In the genomic region with DNA sequence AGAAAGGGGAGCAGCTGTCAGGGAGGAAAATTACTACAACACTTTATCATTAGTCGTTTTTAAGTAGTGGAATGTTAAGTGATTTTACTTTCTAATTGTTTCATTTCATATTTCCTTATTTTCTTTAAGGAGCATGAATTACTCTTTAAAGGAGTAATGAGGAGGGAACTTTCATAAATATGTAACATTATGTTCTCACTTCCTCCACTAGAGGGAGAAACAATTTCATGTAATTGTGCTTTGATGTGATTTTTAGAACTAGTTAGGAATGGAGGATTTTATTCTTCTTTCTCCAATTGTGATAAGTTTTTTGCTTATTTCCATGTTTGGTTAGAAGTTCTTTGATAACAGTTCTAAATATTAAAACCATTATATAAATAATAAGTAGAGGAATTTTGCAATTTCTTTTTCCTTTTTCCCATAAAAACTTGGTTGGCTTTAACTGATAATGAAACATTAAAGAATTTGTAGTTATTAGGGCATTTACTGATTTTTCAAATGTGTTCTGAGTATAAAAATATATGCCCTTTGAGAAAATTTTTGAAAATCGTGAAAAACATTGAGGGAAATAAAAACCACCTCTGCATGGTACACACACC, we compare ENCODE assay signal across 8 cellular contexts. TPM values are rescaled to one million over a fixed set of nuclear protein-coding genes. Genes with fewer than 3 reads are reported as not detected.
A peak's percentile ranks its signal among the peaks of the same experiment; 100 is the strongest.
DNase-seq lines count a peak whose midpoint lies in the region; ATAC-seq and TF ChIP-seq lines count a peak whose summit lies in the region.

No MANE protein-coding gene starts in this region.

- peaks cover 0 to 15% of the 10 kb centered on the region in 2 donors for H3K36me3 ChIP-seq in left lung

- peak; percentile 57 for ATAC-seq in left lung

- DNase-seq in ACHN (peak; percentile 47), GM13976 (ENCODE audit: low spot score) (peak; percentile 37), LNCaP clone FGC (ENCODE audit: low read depth) (no peak), astrocyte of the cerebellum (ENCODE audit: low read depth) (peak; percentile 34), left lung (no peak), NCI-H128 (lab: John Stamatoyannopoulos, UW; ENCODE audit: unreplicated experiment) (no peak), HPDE6-E6E7 (ENCODE audit: extremely low spot score) (no peak)
- no peak for DNase-seq in T-helper 2 cell treated with Interferon-gamma antibody and Interleukin-4, amounts not matched to agents 5 μg/mL and 100 μg/mL, for 36 hours (ENCODE audit: low spot score)

- no peak overlapping the region for H3K4me3 ChIP-seq in LNCaP clone FGC (ENCODE audit: low read depth, low read length)
- H3K4me3 ChIP-seq in astrocyte of the cerebellum (ENCODE audit: low read depth, low read length), result no peak overlapping the region
- no peak overlapping the region for H3K4me3 ChIP-seq in left lung

- peak; percentile 6 for TF ChIP-seq CTCF in GM13976 (IDR thresholded peaks at IDR 0.05; ENCODE audit: borderline replicate concordance, control extremely low read depth, extremely low read depth, insufficient read depth, missing control alignments)
- peak; percentile 43 for TF ChIP-seq CTCF in LNCaP clone FGC (IDR thresholded peaks at IDR 0.05; ENCODE audit: control insufficient read depth, extremely low read depth, insufficient read depth)
- no peak for TF ChIP-seq CTCF in astrocyte of the cerebellum (IDR thresholded peaks at IDR 0.05; ENCODE audit: low read depth, low read length, missing control alignments)
- peak; percentile 52 to 77 for TF ChIP-seq CTCF in left lung (IDR thresholded peaks at IDR 0.05)

- H3K4me1 Mint-ChIP-seq in T-helper 2 cell treated with Interferon-gamma antibody and Interleukin-4, amounts not matched to agents 5 μg/mL and 100 μg/mL, for 36 hours (ENCODE audit: low read depth), result no peaks in the 10 kb centered on the region

- no peak overlapping the region for H3K27ac Mint-ChIP-seq in T-helper 2 cell treated with Interferon-gamma antibody and Interleukin-4, amounts not matched to agents 5 μg/mL and 100 μg/mL, for 36 hours

- peaks cover 21% of the 10 kb centered on the region for H3K36me3 Mint-ChIP-seq in T-helper 2 cell treated with Interferon-gamma antibody and Interleukin-4, amounts not matched to agents 5 μg/mL and 100 μg/mL, for 36 hours (ENCODE audit: low read depth)

- in situ Hi-C loops in ACHN (cut with HindIII; ENCODE audit: low pct_ligation_motif_present, low pct_unique_long_range_greater_than_20kb, low sequenced_read_pairs), result no loop called here
- in situ Hi-C loops in GM13976 (cut with MboI; ENCODE audit: low sequenced_read_pairs, unreplicated experiment), result loop anchor here (5.0 kb wide), 1 partner anchor 106 kb away; no protein-coding TSS in a partner anchor
- in situ Hi-C loops in astrocyte of the cerebellum (cut with HindIII; ENCODE audit: low sequenced_read_pairs), result no loop called here

- no peaks in the 10 kb centered on the region for H3K27me3 ChIP-seq in left lung

- H3K27me3 Mint-ChIP-seq in T-helper 2 cell treated with Interferon-gamma antibody and Interleukin-4, amounts not matched to agents 5 μg/mL and 100 μg/mL, for 36 hours (ENCODE audit: low read depth), result no peaks in the 10 kb centered on the region

- no peaks in the 10 kb centered on the region for H3K9me3 Mint-ChIP-seq in T-helper 2 cell treated with Interferon-gamma antibody and Interleukin-4, amounts not matched to agents 5 μg/mL and 100 μg/mL, for 36 hours

- no peak overlapping the region for H3K27ac ChIP-seq in left lung

- H3K4me3 Mint-ChIP-seq in T-helper 2 cell treated with Interferon-gamma antibody and Interleukin-4, amounts not matched to agents 5 μg/mL and 100 μg/mL, for 36 hours, result no peak overlapping the region

- intact Hi-C loops in left lung (cut with DNase I), result loop anchor here in 1 of 2 donors (5.0 kb wide), 1 partner anchor 111 kb away; no protein-coding TSS in a partner anchor

- H3K4me1 ChIP-seq in left lung, result no peaks in the 10 kb centered on the region

- no peaks in the 10 kb centered on the region for H3K9me3 ChIP-seq in left lung

RNA-seq across cellular contexts. Expression of a gene that starts 25.6 kb away (rescaled TPM):
- 10 to 100 TPM; 14.0 to 17.3 TPM for total RNA-seq in left lung

RNA-seq across cellular contexts. Expression of a gene that starts 35.4 kb away (rescaled TPM):
- total RNA-seq in left lung, result 10 to 100 TPM; 15.9 to 39.4 TPM

Comparison
In these comparisons a context has a peak if more than half of its experiments do, and no peak if none do; other contexts are left out.
1. DNase-seq: peak in ACHN (single experiment), GM13976 (single experiment) and astrocyte of the cerebellum (single experiment); none in LNCaP clone FGC (single experiment), left lung (0 of 2), NCI-H128 (single experiment), T-helper 2 cell treated with Interferon-gamma antibody and Interleukin-4, amounts not matched to agents 5 μg/mL and 100 μg/mL, for 36 hours (single experiment) and HPDE6-E6E7 (single experiment).